Comparison of ENCODE assay signal across 1 cellular context in genomic region chrX:40175416-40176255, GRCh38.
TF ChIP-seq lines count a peak whose summit lies in the region.

No MANE protein-coding gene starts in this region.

TF ChIP-seq in K562, 482 proteins besides CTCF, POLR2A, EP300 and RAD21 (continued from another document and continues in another):
- TF ChIP-seq CUX1 (CRISPR knock-in tag; IDR thresholded peaks at IDR 0.05) (no peak), HNRNPK (IDR thresholded peaks at IDR 0.05; ENCODE audit: low read depth, low read length, poor library complexity, severe bottlenecking) (no peak), PHTF2 (CRISPR knock-in tag; IDR thresholded peaks at IDR 0.05) (no peak), BCLAF1 (IDR thresholded peaks at IDR 0.05; ENCODE audit: borderline replicate concordance in 1 of 2, control insufficient read depth in 1 of 2, low read depth in 2 of 2, low read length in 1 of 2) (no peak), RFX5 (IDR thresholded peaks at IDR 0.05; ENCODE audit: low read depth, low read length) (no peak), NCOR1 (IDR thresholded peaks at IDR 0.05) (no peak), SMAD3 (CRISPR knock-in tag; conservative IDR thresholded peaks at IDR 0.05) (no peak), SREBF2 (CRISPR knock-in tag; IDR thresholded peaks at IDR 0.05) (no peak), RBBP5 (IDR thresholded peaks at IDR 0.05; ENCODE audit: borderline replicate concordance, insufficient read depth, low read length, poor library complexity, severe bottlenecking) (peak; percentile 33), AFF1 (IDR thresholded peaks at IDR 0.05; ENCODE audit: low read depth in 1 of 2, partially characterized antibody in 2 of 2) (peak in 1 of 2 experiments; percentile 48), SNAPC5 (CRISPR knock-in tag; IDR thresholded peaks at IDR 0.05) (no peak), SAFB2 (IDR thresholded peaks at IDR 0.05; ENCODE audit: borderline replicate concordance, low read depth, low read length, severe bottlenecking) (no peak), FOXK2 (conservative IDR thresholded peaks at IDR 0.05 in 1 of 2, IDR thresholded peaks at IDR 0.05 in 1 of 2; ENCODE audit: low read depth in 2 of 2) (no peak), NR2C1 (IDR thresholded peaks at IDR 0.05) (no peak), NR2C1 (tag; IDR thresholded peaks at IDR 0.05) (peak; percentile 1; the same call in 1 of the 2 replicates), HIVEP1 (CRISPR knock-in tag; IDR thresholded peaks at IDR 0.05) (no peak), SMARCA5 (IDR thresholded peaks at IDR 0.05) (no peak), MAFK (IDR thresholded peaks at IDR 0.05; ENCODE audit: low read length) (no peak), MCM7 (IDR thresholded peaks at IDR 0.05) (no peak), MYC (IDR thresholded peaks at IDR 0.05; ENCODE audit: low read depth, low read length) (peak; percentile 87), MYC (CRISPR knock-in tag; IDR thresholded peaks at IDR 0.05; ENCODE audit: borderline replicate concordance, low read depth) (0 out of 2 replicates have a peak, but pooled peaks have one; percentile 38), HES1 (IDR thresholded peaks at IDR 0.05; ENCODE audit: low read depth) (peak; percentile 89), SUPT5H (IDR thresholded peaks at IDR 0.05) (0 out of 2 replicates have a peak, but pooled peaks have one; percentile 45), THRAP3 (IDR thresholded peaks at IDR 0.05; ENCODE audit: borderline replicate concordance) (no peak), ZNF316 (IDR thresholded peaks at IDR 0.05) (no peak), ETV6 (IDR thresholded peaks at IDR 0.05; ENCODE audit: borderline replicate concordance in 1 of 2, low read depth in 2 of 2, low read length in 1 of 2) (no peak), ETV6 (CRISPR knock-in tag; IDR thresholded peaks at IDR 0.05; ENCODE audit: borderline replicate concordance) (no peak), DLX4 (CRISPR knock-in tag; IDR thresholded peaks at IDR 0.05) (no peak), DNMT1 (IDR thresholded peaks at IDR 0.05) (no peak), MLLT1 (IDR thresholded peaks at IDR 0.05) (no peak; a peak in 1 of 4 replicates), RB1 (IDR thresholded peaks at IDR 0.05; ENCODE audit: low read depth) (no peak; the same call in 1 of the 2 replicates), ASH1L (IDR thresholded peaks at IDR 0.05; ENCODE audit: borderline replicate concordance, low read depth, partially characterized antibody) (no peak), RBM34 (IDR thresholded peaks at IDR 0.05; ENCODE audit: borderline replicate concordance, insufficient read depth, low read length) (no peak), E2F5 (CRISPR knock-in tag; IDR thresholded peaks at IDR 0.05) (no peak), TRIM24 (IDR thresholded peaks at IDR 0.05) (peak; percentile 28 to 51; a peak in 2 of 4 replicates), CHD1 (IDR thresholded peaks at IDR 0.05; ENCODE audit: low read length) (peak; percentile 67), UBTF (IDR thresholded peaks at IDR 0.05; ENCODE audit: borderline replicate concordance in 1 of 2, low read depth in 2 of 2, low read length in 2 of 2) (peak; percentile 62 to 81; a peak in 2 of 4 replicates), PTRF (tag; IDR thresholded peaks at IDR 0.05) (no peak), GTF2A2 (tag; IDR thresholded peaks at IDR 0.05) (no peak), HNRNPH1 (optimal IDR thresholded peaks at IDR 0.05; ENCODE audit: low read depth, low read length) (no peak), ZNF384 (IDR thresholded peaks at IDR 0.05; ENCODE audit: low read depth, low read length) (no peak), ZNF398 (CRISPR knock-in tag; IDR thresholded peaks at IDR 0.05) (no peak), XRCC4 (IDR thresholded peaks at IDR 0.05; ENCODE audit: extremely low read depth, insufficient read depth, insufficient read length) (no peak), ZBTB17 (CRISPR knock-in tag; IDR thresholded peaks at IDR 0.05) (0 out of 2 replicates have a peak, but pooled peaks have one; percentile 10)
